Comparison of ENCODE assay signal across 9 cellular contexts in the genomic region with DNA sequence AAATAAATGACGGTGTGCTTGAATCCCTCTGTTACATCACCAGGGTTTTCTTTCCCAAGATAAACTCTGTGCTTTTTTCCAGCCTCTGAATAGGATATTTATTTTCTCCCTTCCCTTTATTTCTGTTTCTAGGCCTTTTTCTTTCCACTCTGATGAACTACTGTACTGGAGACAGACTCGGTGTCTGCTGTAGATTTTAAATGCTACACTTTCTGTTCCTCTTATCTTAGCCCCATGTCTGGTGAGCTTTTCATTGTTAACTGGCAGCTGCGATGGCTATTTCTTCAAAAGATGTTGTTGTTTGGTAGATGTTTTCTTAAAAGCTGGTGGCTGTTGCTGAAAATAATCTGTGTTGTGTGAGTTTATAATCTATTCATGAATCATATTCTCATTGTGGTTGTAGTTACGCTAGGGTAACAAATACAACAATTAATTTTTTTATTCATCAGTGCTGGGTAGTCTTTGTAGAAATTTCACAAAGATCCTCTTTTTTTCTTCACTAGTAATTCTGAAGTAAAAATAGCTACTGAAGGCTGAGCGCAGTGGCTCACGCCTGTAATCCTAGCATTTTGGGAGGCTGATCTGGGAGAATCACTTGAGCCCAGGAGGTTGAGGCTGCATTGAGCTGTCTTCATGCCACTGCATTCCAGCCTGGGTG. TPM values are rescaled to one million over a fixed set of nuclear protein-coding genes. Genes with fewer than 3 reads are reported as not detected.
DNase-seq lines count a peak whose midpoint lies in the region; ATAC-seq and TF ChIP-seq lines count a peak whose summit lies in the region.
"Had no signal": no experiment of that assay in that cellular context is flagged by ENCODE, and none has a peak within 500 bp of the region (broad histone marks: within the 10 kb centered on the region; RNA-seq: fewer than 3 reads in every experiment).

No MANE protein-coding gene starts in this region.

- H2BK120ac ChIP-seq in trophoblast cell (ENCODE audit: insufficient read depth, low read length, poor library complexity), result no peak overlapping the region

- H3K4ac ChIP-seq in trophoblast cell (ENCODE audit: low read depth, low read length), result no peak overlapping the region

- H2AFZ ChIP-seq in neural progenitor cell (replicated peaks), result no peak overlapping the region
- no peak overlapping the region for H2AFZ ChIP-seq in trophoblast cell (ENCODE audit: insufficient read depth, low read length, poor library complexity)

- H3K4me3 ChIP-seq in neural progenitor cell, result no peak overlapping the region
- no peak overlapping the region for H3K4me3 ChIP-seq in trophoblast cell (ENCODE audit: low read depth, low read length)
- H3K4me3 ChIP-seq: right atrium auricular region had no signal

- H3F3A ChIP-seq in neural progenitor cell (ENCODE audit: low read depth), result peaks cover 14% of the 10 kb centered on the region

- peaks cover 4% of the 10 kb centered on the region for H3K27me3 Mint-ChIP-seq in neural progenitor cell (ENCODE audit: insufficient read depth, low read depth)
- no peaks in the 10 kb centered on the region for H3K27me3 Mint-ChIP-seq in type B pancreatic cell

- H4K12ac ChIP-seq in trophoblast cell (ENCODE audit: low read depth, low read length), result no peak overlapping the region

- no peak overlapping the region for H4K91ac ChIP-seq in trophoblast cell (ENCODE audit: low read depth, low read length)

- H3K27ac Mint-ChIP-seq in neural progenitor cell (no peak overlapping the region), type B pancreatic cell (no peak overlapping the region)

- H4K8ac ChIP-seq in trophoblast cell (ENCODE audit: low read depth, low read length), result no peak overlapping the region

- peaks cover 6% of the 10 kb centered on the region for H3K36me3 ChIP-seq in neural progenitor cell
- H3K36me3 ChIP-seq in trophoblast cell (ENCODE audit: control insufficient read depth in 1 of 2, insufficient read depth in 2 of 2, low read length in 2 of 2), result peaks cover 7 to 19% of the 10 kb centered on the region in 2 experiments

- H3K9me3 ChIP-seq in neural progenitor cell (ENCODE audit: low read depth) (no peaks in the 10 kb centered on the region), trophoblast cell (ENCODE audit: insufficient read depth, low read depth, low read length) (no peaks in the 10 kb centered on the region)
- H3K9me3 ChIP-seq: right atrium auricular region had no signal

- no peak overlapping the region for H2BK12ac ChIP-seq in trophoblast cell (ENCODE audit: low read length)

- no peak overlapping the region for H2AK5ac ChIP-seq in trophoblast cell (ENCODE audit: low read length)

- H2BK5ac ChIP-seq in trophoblast cell (ENCODE audit: low read depth, low read length, poor library complexity), result no peak overlapping the region

- TF ChIP-seq CTCF in neural progenitor cell (IDR thresholded peaks at IDR 0.05), result no peak
- TF ChIP-seq CTCF in type B pancreatic cell (conservative IDR thresholded peaks at IDR 0.05), result no peak

- no CpG with 5 or more reads among the region's 6 CpGs for WGBS in trophoblast cell (ENCODE audit: extremely low coverage, insufficient coverage, insufficient read length)

- peak overlapping the region; percentile 40 for H3K27ac ChIP-seq in neural progenitor cell
- H3K27ac ChIP-seq in trophoblast cell (ENCODE audit: low read depth, low read length), result no peak overlapping the region
- H3K27ac ChIP-seq: right atrium auricular region had no signal

- no peaks in the 10 kb centered on the region for H3K79me1 ChIP-seq in trophoblast cell (ENCODE audit: low read length)

- peak; percentile 53 to 74 for DNase-seq in NOMO-1 (lab: John Stamatoyannopoulos, UW; ENCODE audit: unreplicated experiment in 2 of 2)
- DNase-seq in neural progenitor cell (ENCODE audit: low spot score), result no peak
- DNase-seq in trophoblast cell, result no peak
- no peak for DNase-seq in type B pancreatic cell (ENCODE audit: extremely low spot score, unreplicated experiment)
- DNase-seq in NCI-H1930 (lab: John Stamatoyannopoulos, UW), result no peak

- H3K4me2 ChIP-seq in neural progenitor cell, result no peak overlapping the region
- no peak overlapping the region for H3K4me2 ChIP-seq in trophoblast cell (ENCODE audit: low read length)

- H3K23ac ChIP-seq in trophoblast cell (ENCODE audit: low read length), result no peak overlapping the region

- H3K9me3 Mint-ChIP-seq in neural progenitor cell, result peaks cover 21% of the 10 kb centered on the region
- H3K9me3 Mint-ChIP-seq in type B pancreatic cell, result peaks cover 7% of the 10 kb centered on the region

- H4K20me1 ChIP-seq in neural progenitor cell (ENCODE audit: low read depth), result peaks cover 21% of the 10 kb centered on the region

- peaks cover 9% of the 10 kb centered on the region for H3K4me1 Mint-ChIP-seq in neural progenitor cell
- H3K4me1 Mint-ChIP-seq in type B pancreatic cell (ENCODE audit: unreplicated experiment), result peaks cover 15% of the 10 kb centered on the region

- H3K4me1 ChIP-seq in neural progenitor cell, result peaks cover 26% of the 10 kb centered on the region
- no peaks in the 10 kb centered on the region for H3K4me1 ChIP-seq in trophoblast cell (ENCODE audit: control insufficient read depth in 1 of 2, insufficient read depth in 2 of 2, low read length in 2 of 2)

- ATAC-seq in GM19035 (IDR thresholded peaks at IDR 0.05; ENCODE audit: unreplicated experiment), result peak; percentile 81
- peak; percentile 83 for ATAC-seq in HG02840 (IDR thresholded peaks at IDR 0.05; ENCODE audit: low FRiP score, unreplicated experiment)
- ATAC-seq in activated CD4-positive, CD25-positive, alpha-beta regulatory T cell treated with anti-CD3 and anti-CD28 coated beads, Interleukin-2, amount 50 U/mL, for 24 hours, result no peak

- H3K9ac ChIP-seq in neural progenitor cell (peak overlapping the region; percentile 13), trophoblast cell (ENCODE audit: low read length) (no peak overlapping the region)

- no peak overlapping the region for H3K18ac ChIP-seq in trophoblast cell (ENCODE audit: low read length)

- H3K4me3 Mint-ChIP-seq in neural progenitor cell, result no peak overlapping the region
- H3K4me3 Mint-ChIP-seq in type B pancreatic cell, result no peak overlapping the region

- no peak overlapping the region for H3K14ac ChIP-seq in trophoblast cell (ENCODE audit: low read length)

- H3K27me3 ChIP-seq in neural progenitor cell (no peaks in the 10 kb centered on the region), trophoblast cell (ENCODE audit: insufficient read depth, low read length) (no peaks in the 10 kb centered on the region)
- H3K27me3 ChIP-seq: right atrium auricular region had no signal

- H3K36me3 Mint-ChIP-seq in neural progenitor cell (peaks cover 44% of the 10 kb centered on the region), type B pancreatic cell (peaks cover 47% of the 10 kb centered on the region)

- H3K79me2 ChIP-seq in neural progenitor cell (ENCODE audit: low read depth), result peaks cover 85% of the 10 kb centered on the region
- peaks cover 2% of the 10 kb centered on the region for H3K79me2 ChIP-seq in trophoblast cell (ENCODE audit: control insufficient read depth, insufficient read depth, low read length, poor library complexity)

RNA-seq across cellular contexts. Expression of gene SCAANT1, which starts 15.6 kb away (rescaled TPM):
- total RNA-seq in neural progenitor cell (ENCODE audit: low replicate concordance) (not detected in 2 replicates), type B pancreatic cell (ENCODE audit: low replicate concordance) (not detected in 2 replicates)
- 0.96 and 1.1 TPM in 2 replicates for polyA plus RNA-seq in trophoblast cell (2013)
- total RNA-seq: right atrium auricular region had no signal

Comparison
In these comparisons a context has a peak if more than half of its experiments do, and no peak if none do; other contexts are left out.
1. ATAC-seq: peak in GM19035 (single experiment) and HG02840 (single experiment); none in activated CD4-positive, CD25-positive, alpha-beta regulatory T cell treated with anti-CD3 and anti-CD28 coated beads, Interleukin-2, amount 50 U/mL, for 24 hours (0 of 2).
2. DNase-seq: peak in NOMO-1 (2 of 2); none in neural progenitor cell (single experiment), trophoblast cell (0 of 2), type B pancreatic cell (single experiment) and NCI-H1930 (0 of 2).